In the genomic region with DNA sequence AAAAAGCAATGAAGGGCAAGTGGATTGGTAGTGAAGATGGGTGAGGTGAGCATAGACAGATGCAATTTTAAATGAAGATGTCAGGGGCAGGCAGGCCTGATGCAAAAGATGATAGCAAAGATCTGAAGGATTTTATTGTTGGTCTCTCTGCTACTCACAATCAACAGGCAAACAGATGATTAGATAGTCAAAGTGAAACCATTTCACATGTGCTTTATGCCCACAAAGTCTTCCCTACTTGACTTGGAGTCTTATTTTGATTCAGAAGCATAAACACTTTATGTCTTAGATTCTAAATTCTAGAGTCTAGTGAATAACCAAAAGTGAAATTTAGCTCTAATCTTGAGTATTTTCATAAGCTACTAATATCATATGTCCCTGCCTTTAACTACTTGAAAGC, we compare ENCODE assay signal across 13 cellular contexts.
A peak's percentile ranks its signal among the peaks of the same experiment; 100 is the strongest.
DNase-seq lines count a peak whose midpoint lies in the region; ATAC-seq, FAIRE-seq and TF ChIP-seq lines count a peak whose summit lies in the region.
"Had no signal": no experiment of that assay in that cellular context is flagged by ENCODE, and none has a peak within 500 bp of the region (broad histone marks: within the 10 kb centered on the region; RNA-seq: fewer than 3 reads in every experiment).

No MANE protein-coding gene starts in this region.

- peak overlapping the region in 1 of 12 donors; percentile 52 for H3K27ac ChIP-seq in heart left ventricle

- H3K4me3 ChIP-seq in GM06990 (replicated peaks; ENCODE audit: low read depth, low read length) (no peak overlapping the region), heart left ventricle (no peak overlapping the region)

- FAIRE-seq in GM19239 (lab: Jason Lieb, UNC) (peak; percentile 42), urothelium cell line (lab: Jason Lieb, UNC) (no peak), frontal cortex (lab: Jason Lieb, UNC) (no peak)
- FAIRE-seq: endothelial cell of umbilical vein had no signal

- TF ChIP-seq CTCF in GM06990 (IDR thresholded peaks at IDR 0.05; ENCODE audit: insufficient read depth, low read length, poor library complexity, severe bottlenecking): no peak
- no peak for TF ChIP-seq CTCF in heart left ventricle (IDR thresholded peaks at IDR 0.05)

- no peak for TF ChIP-seq POLR2A in heart left ventricle (IDR thresholded peaks at IDR 0.05)

- intact Hi-C loops in heart left ventricle (cut with DNase I): no loop called here

- H3K36me3 ChIP-seq in GM06990 (ENCODE audit: control insufficient read depth, insufficient read depth, low read length): no peaks in the 10 kb centered on the region
- H3K36me3 ChIP-seq in heart left ventricle: no peaks in the 10 kb centered on the region

- peak; percentile 2 for DNase-seq in GM06990 (ENCODE audit: extremely low read depth, insufficient read length)
- DNase-seq in GM19239 (ENCODE audit: insufficient read length, low spot score): peak; percentile 10
- DNase-seq in heart left ventricle: no peak
- DNase-seq in epidermal melanocyte (ENCODE audit: insufficient read length, low spot score): no peak
- DNase-seq in urothelium cell line (ENCODE audit: low spot score): no peak
- DNase-seq in frontal cortex (ENCODE audit: low spot score in 2 of 2): no peak
- DNase-seq: caudate nucleus; COR-L47; NCI-H2029 treated with DMSO at 0.1 percent for 48 hours; stimulated activated CD4-positive, alpha-beta T cell treated with anti-CD3 and anti-CD28 coated beads, Interleukin-1b, Interleukin-23, amount 100 ng/mL, for 48 hours had no signal

- ATAC-seq in HG02610 (IDR thresholded peaks at IDR 0.05; ENCODE audit: unreplicated experiment) (peak; percentile 89), HG03378 (IDR thresholded peaks at IDR 0.05; ENCODE audit: unreplicated experiment) (peak; percentile 83), heart left ventricle (no peak)

- H3K9me3 ChIP-seq in heart left ventricle: no peaks in the 10 kb centered on the region

- H3K4me1 ChIP-seq in heart left ventricle: no peaks in the 10 kb centered on the region

- H3K27me3 ChIP-seq in GM06990 (replicated peaks; ENCODE audit: control insufficient read depth, insufficient read depth, low read length): no peaks in the 10 kb centered on the region
- peaks cover 0 to 20% (median 0%) of the 10 kb centered on the region in 9 donors for H3K27me3 ChIP-seq in heart left ventricle

Comparison
In these comparisons a context has a peak if more than half of its experiments do, and no peak if none do; other contexts are left out.
1. DNase-seq: peak in GM06990 (single experiment) and GM19239 (single experiment); none in heart left ventricle (0 of 5), epidermal melanocyte (single experiment), urothelium cell line (single experiment) and frontal cortex (0 of 2).
2. ATAC-seq: peak in HG02610 (single experiment) and HG03378 (single experiment); none in heart left ventricle (0 of 4).